Comparison of ENCODE assay signal across 11 cellular contexts in genomic region chr7:155230169-155230593, GRCh38.
DNase-seq lines count a peak whose midpoint lies in the region; ATAC-seq and TF ChIP-seq lines count a peak whose summit lies in the region.
"Had no signal": no experiment of that assay in that cellular context is flagged by ENCODE, and none has a peak within 500 bp of the region (broad histone marks: within the 10 kb centered on the region; RNA-seq: fewer than 3 reads in every experiment).

No MANE protein-coding gene starts in this region.

- intact Hi-C loops in IMR-90 (cut with micrococcal nuclease) = no loop called here

- POLR2A ChIA-PET in IMR-90 (lab: Charles Lee; ENCODE audit: unreplicated experiment) = no interaction called here

- in situ Hi-C loops in IMR-90 (cut with MboI; ENCODE audit: low sequenced_read_pairs) = no loop called here

- no CpG with 5 or more reads among the region's 11 CpGs for WGBS in IMR-90 (ENCODE audit: extremely low coverage in 2 of 2, insufficient read length in 1 of 2), 2 experiments

- peak overlapping the region; percentile 95; the same call in 1 of the 3 replicates for H2BK15ac ChIP-seq in IMR-90 (ENCODE audit: low read depth, low read length)

- peaks cover 11% of the 10 kb centered on the region for H3K4me1 ChIP-seq in IMR-90 (ENCODE audit: control insufficient read depth, insufficient read depth, low read length)

- peak; percentile 81 for DNase-seq in 8988T
- DNase-seq in IMR-90 = peak; percentile 99
- peak; percentile 87 for DNase-seq in choroid plexus epithelial cell (ENCODE audit: low read depth)
- DNase-seq in medulla oblongata (ENCODE audit: extremely low spot score) = peak; percentile 86
- DNase-seq in OCI-M1 (lab: John Stamatoyannopoulos, UW) = no peak
- DNase-seq in HuH-7.5 (ENCODE audit: low spot score) = no peak
- DNase-seq in KG1 (lab: John Stamatoyannopoulos, UW) = no peak
- DNase-seq: CD4-positive, CD25-positive, alpha-beta regulatory T cell; cerebellar nuclear complex had no signal

- H3K14ac ChIP-seq in IMR-90 (replicated peaks; ENCODE audit: low read depth, low read length) = peak overlapping the region; percentile 66; the same call in 1 of the 2 replicates

- TF ChIP-seq CTCF in IMR-90 (conservative IDR thresholded peaks at IDR 0.05; ENCODE audit: low read depth, low read length) (no peak), choroid plexus epithelial cell (conservative IDR thresholded peaks at IDR 0.05; ENCODE audit: low read depth, low read length) (no peak)

- H3K9ac ChIP-seq in IMR-90 (ENCODE audit: low read depth, low read length) = no peak overlapping the region

- no peaks in the 10 kb centered on the region for H3K79me1 ChIP-seq in IMR-90 (ENCODE audit: low read depth in 1 of 2, low read length in 2 of 2)

- peak overlapping the region; percentile 59 for H2BK120ac ChIP-seq in IMR-90 (ENCODE audit: low read depth, low read length)

- peak overlapping the region; percentile 42 for H2BK5ac ChIP-seq in IMR-90 (ENCODE audit: low read depth, low read length, poor library complexity, severe bottlenecking)

- H3K27ac ChIP-seq in IMR-90 (ENCODE audit: insufficient read depth, low read length) = peak overlapping the region; percentile 20; the same call in 1 of the 2 replicates
- H3K27ac ChIP-seq: SK-N-MC had no signal

- H4K8ac ChIP-seq in IMR-90 (ENCODE audit: low read depth in 2 of 2, low read length in 2 of 2) = peak overlapping the region; percentile 44 to 79; a peak in 2 of 4 replicates

- CTCF ChIA-PET in IMR-90 (lab: Yijun Ruan, JAX) = interaction anchor here (0.6 to 1.1 kb wide), 2 partner anchors 16 to 1576 kb away, joined by 3 to 5 read pairs; no protein-coding TSS in a partner anchor

- no peak for TF ChIP-seq RAD21 in IMR-90 (IDR thresholded peaks at IDR 0.05; ENCODE audit: low read length)

- H3K4me2 ChIP-seq in IMR-90 (ENCODE audit: low read depth, low read length) = no peak overlapping the region

- TF ChIP-seq POLR2A in IMR-90 (IDR thresholded peaks at IDR 0.05; ENCODE audit: low read depth, low read length) = peak; percentile 70

- H2BK20ac ChIP-seq in IMR-90 (ENCODE audit: low read depth, low read length) = peak overlapping the region; percentile 82

- peak overlapping the region; percentile 1 for H2AK9ac ChIP-seq in IMR-90 (replicated peaks; ENCODE audit: low read depth, low read length, poor library complexity)

- no peaks in the 10 kb centered on the region for H3K36me3 ChIP-seq in IMR-90 (ENCODE audit: control insufficient read depth, insufficient read depth, low read length)

- H3K27me3 ChIP-seq in IMR-90 (ENCODE audit: control insufficient read depth, insufficient read depth, low read length) = no peaks in the 10 kb centered on the region; the same call in 1 of the 2 replicates

- H4K5ac ChIP-seq in IMR-90 (ENCODE audit: low read depth, low read length) = no peak overlapping the region

- peak overlapping the region; percentile 26 for H2AFZ ChIP-seq in IMR-90 (replicated peaks; ENCODE audit: low read length, poor library complexity)

- peaks cover 13% of the 10 kb centered on the region for H3K9me1 ChIP-seq in IMR-90 (ENCODE audit: insufficient read depth, low read length)

- H3K56ac ChIP-seq in IMR-90 (ENCODE audit: extremely low read depth, insufficient read depth, low read length) = peak overlapping the region; percentile 2; the same call in 1 of the 2 replicates

- dilution Hi-C loops in IMR-90 (cut with HindIII; ENCODE audit: low sequenced_read_pairs, unreplicated experiment) = no loop called here

- peak overlapping the region; percentile 84 for H3K4ac ChIP-seq in IMR-90 (ENCODE audit: low read depth, low read length)

- H3K4me3 ChIP-seq in IMR-90 (ENCODE audit: insufficient read depth, low read depth, low read length) = no peak overlapping the region
- H3K4me3 ChIP-seq in choroid plexus epithelial cell (ENCODE audit: low read depth, low read length) = no peak overlapping the region
- H3K4me3 ChIP-seq: SK-N-MC had no signal

- peak overlapping the region; percentile 91; the same call in 1 of the 2 replicates for H2AK5ac ChIP-seq in IMR-90 (ENCODE audit: low read depth, low read length)

- BruUV-seq in IMR-90 (replicated peaks; lab: Mats Ljungman, UMichigan) = no TSS peak

- H3K23ac ChIP-seq in IMR-90 (ENCODE audit: low read depth, low read length) = no peak overlapping the region

- ATAC-seq in IMR-90 (ENCODE audit: low read depth) (peak; percentile 92), HG03442 (IDR thresholded peaks at IDR 0.05; ENCODE audit: unreplicated experiment) (no peak)

- H3K18ac ChIP-seq in IMR-90 (ENCODE audit: low read depth, low read length) = peak overlapping the region; percentile 15; the same call in 1 of the 2 replicates

- H4K91ac ChIP-seq in IMR-90 (ENCODE audit: insufficient read depth, low read depth, low read length) = peak overlapping the region; percentile 89

- H3K9me3 ChIP-seq in IMR-90 (ENCODE audit: control insufficient read depth, insufficient read depth, low read length) = no peaks in the 10 kb centered on the region

- H4K20me1 ChIP-seq in IMR-90 (ENCODE audit: insufficient read depth, low read length) = no peaks in the 10 kb centered on the region

TF ChIP-seq in IMR-90, 13 proteins besides CTCF, POLR2A, EP300 and RAD21:
- no peak for TF ChIP-seq NFE2L2 (IDR thresholded peaks at IDR 0.05; ENCODE audit: low read depth, low read length)
- TF ChIP-seq CEBPB (IDR thresholded peaks at IDR 0.05; ENCODE audit: low read depth, low read length) = peak; percentile 89
- TF ChIP-seq MAZ (IDR thresholded peaks at IDR 0.05; ENCODE audit: borderline replicate concordance, low read depth, low read length) = 0 out of 2 replicates have a peak, but pooled peaks have one; percentile 56
- TF ChIP-seq FOS (IDR thresholded peaks at IDR 0.05; ENCODE audit: low read depth, low read length) = peak; percentile 59
- TF ChIP-seq BHLHE40 (IDR thresholded peaks at IDR 0.05; ENCODE audit: low read depth, low read length) = peak; percentile 43; the same call in 1 of the 2 replicates
- no peak for TF ChIP-seq SMC3 (IDR thresholded peaks at IDR 0.05; ENCODE audit: low read depth, low read length)
- peak; percentile 40; the same call in 1 of the 2 replicates for TF ChIP-seq USF2 (IDR thresholded peaks at IDR 0.05; ENCODE audit: low read depth, low read length)
- no peak for TF ChIP-seq MXI1 (IDR thresholded peaks at IDR 0.05; ENCODE audit: borderline replicate concordance, low read depth, low read length)
- no peak for TF ChIP-seq ELK1 (IDR thresholded peaks at IDR 0.05; ENCODE audit: borderline replicate concordance, low read depth, low read length)
- TF ChIP-seq RFX5 (IDR thresholded peaks at IDR 0.05; ENCODE audit: low read depth, low read length) = no peak
- no peak for TF ChIP-seq RCOR1 (IDR thresholded peaks at IDR 0.05; ENCODE audit: insufficient replicate concordance, low read length)
- no peak for TF ChIP-seq CHD1 (IDR thresholded peaks at IDR 0.05; ENCODE audit: low read depth, low read length)
- TF ChIP-seq MAFK (IDR thresholded peaks at IDR 0.05; ENCODE audit: low read depth, low read length) = 0 out of 2 replicates have a peak, but pooled peaks have one; percentile 23

Comparison
In these comparisons a context has a peak if more than half of its experiments do, and no peak if none do; other contexts are left out.
1. DNase-seq: peak in 8988T (single experiment), IMR-90 (single experiment), choroid plexus epithelial cell (single experiment) and medulla oblongata (single experiment); none in OCI-M1 (single experiment), HuH-7.5 (single experiment) and KG1 (single experiment).